In the genomic region with DNA sequence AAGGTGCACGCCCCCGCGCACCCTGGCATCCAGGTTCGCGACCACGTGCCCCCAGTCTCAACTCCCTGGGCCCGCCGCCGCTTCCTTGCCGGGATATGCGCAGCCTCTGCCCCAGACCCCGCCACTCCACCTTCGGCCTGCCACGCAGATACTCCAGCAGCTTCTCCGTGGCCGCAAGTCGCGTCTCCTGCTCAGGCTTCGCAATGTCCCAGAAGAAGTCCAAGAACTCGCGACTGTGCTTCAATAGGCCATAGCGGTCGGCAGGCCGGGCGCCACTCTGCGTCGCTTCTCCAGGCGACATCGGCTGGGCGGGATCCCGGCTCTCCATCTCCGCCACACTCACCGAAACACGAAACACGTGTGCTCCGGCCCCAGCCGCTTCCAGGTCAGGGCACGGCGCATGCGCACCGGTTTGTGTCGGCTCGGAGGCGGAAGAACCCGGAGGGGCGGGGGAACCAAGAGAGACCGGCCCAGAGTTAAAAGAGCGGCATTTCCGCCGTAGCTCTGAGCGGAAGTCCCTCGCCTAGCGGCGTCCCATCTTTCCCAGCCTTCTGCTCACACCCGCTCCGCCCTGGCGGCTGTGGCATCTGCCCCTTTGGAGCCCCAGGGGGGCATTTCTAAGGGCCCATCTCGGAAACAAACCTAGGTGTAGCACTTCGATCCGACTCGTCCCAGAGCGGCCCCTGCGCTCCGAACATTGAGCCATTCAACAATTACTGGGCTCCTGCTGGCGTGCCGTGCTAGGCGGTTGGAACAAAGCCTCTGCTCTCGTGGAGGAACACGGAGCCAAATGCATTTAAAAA, we compare ENCODE assay signal across 8 cellular contexts. TPM values are rescaled to one million over a fixed set of nuclear protein-coding genes. Genes with fewer than 3 reads are reported as not detected.
DNase-seq lines count a peak whose midpoint lies in the region; ATAC-seq and TF ChIP-seq lines count a peak whose summit lies in the region.

A gene with protein sequence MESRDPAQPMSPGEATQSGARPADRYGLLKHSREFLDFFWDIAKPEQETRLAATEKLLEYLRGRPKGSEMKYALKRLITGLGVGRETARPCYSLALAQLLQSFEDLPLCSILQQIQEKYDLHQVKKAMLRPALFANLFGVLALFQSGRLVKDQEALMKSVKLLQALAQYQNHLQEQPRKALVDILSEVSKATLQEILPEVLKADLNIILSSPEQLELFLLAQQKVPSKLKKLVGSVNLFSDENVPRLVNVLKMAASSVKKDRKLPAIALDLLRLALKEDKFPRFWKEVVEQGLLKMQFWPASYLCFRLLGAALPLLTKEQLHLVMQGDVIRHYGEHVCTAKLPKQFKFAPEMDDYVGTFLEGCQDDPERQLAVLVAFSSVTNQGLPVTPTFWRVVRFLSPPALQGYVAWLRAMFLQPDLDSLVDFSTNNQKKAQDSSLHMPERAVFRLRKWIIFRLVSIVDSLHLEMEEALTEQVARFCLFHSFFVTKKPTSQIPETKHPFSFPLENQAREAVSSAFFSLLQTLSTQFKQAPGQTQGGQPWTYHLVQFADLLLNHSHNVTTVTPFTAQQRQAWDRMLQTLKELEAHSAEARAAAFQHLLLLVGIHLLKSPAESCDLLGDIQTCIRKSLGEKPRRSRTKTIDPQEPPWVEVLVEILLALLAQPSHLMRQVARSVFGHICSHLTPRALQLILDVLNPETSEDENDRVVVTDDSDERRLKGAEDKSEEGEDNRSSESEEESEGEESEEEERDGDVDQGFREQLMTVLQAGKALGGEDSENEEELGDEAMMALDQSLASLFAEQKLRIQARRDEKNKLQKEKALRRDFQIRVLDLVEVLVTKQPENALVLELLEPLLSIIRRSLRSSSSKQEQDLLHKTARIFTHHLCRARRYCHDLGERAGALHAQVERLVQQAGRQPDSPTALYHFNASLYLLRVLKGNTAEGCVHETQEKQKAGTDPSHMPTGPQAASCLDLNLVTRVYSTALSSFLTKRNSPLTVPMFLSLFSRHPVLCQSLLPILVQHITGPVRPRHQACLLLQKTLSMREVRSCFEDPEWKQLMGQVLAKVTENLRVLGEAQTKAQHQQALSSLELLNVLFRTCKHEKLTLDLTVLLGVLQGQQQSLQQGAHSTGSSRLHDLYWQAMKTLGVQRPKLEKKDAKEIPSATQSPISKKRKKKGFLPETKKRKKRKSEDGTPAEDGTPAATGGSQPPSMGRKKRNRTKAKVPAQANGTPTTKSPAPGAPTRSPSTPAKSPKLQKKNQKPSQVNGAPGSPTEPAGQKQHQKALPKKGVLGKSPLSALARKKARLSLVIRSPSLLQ (N-terminal part only) (minus strand): TSS at position 388 of the 803 bp plus-strand sequence. CDS start 60 bp downstream, at position 328.

- DNase-seq in Kasumi-1 (lab: John Stamatoyannopoulos, UW) (peak; percentile 85 to 89), RPMI7951 (ENCODE audit: low read depth) (peak; percentile 92), fibroblast of gingiva (ENCODE audit: low read depth) (peak; percentile 95), naive B cell (peak; percentile 94)
- peak; percentile 96 for DNase-seq in activated T-helper 1 cell treated with anti-CD3 and anti-CD28 coated beads, Interleukin-12 subunit alpha, Interleukin-12 subunit beta, Interleukin-2, Interleukin-4 antibody, amounts not matched to agents 30 ng/mL and 10 ng/mL and 1 ng/mL, durations not matched to agents 14 hours and 24 hours and 36 hours (ENCODE audit: low spot score)

- no peaks in the 10 kb centered on the region for H3F3A ChIP-seq in DOHH2 (ENCODE audit: control insufficient read depth, insufficient read depth)

- H3K27me3 ChIP-seq in DOHH2 (ENCODE audit: control insufficient read depth, low read length) = no peaks in the 10 kb centered on the region

- H3K4me1 ChIP-seq in DOHH2 (ENCODE audit: control insufficient read depth, low read length) = peaks cover 20% of the 10 kb centered on the region

- H4K20me1 ChIP-seq in DOHH2 (ENCODE audit: control insufficient read depth, insufficient read depth, low read depth, low read length) = no peaks in the 10 kb centered on the region

- intact Hi-C loops in activated T-helper 1 cell treated with anti-CD3 and anti-CD28 coated beads, Interleukin-12 subunit alpha, Interleukin-12 subunit beta, Interleukin-2, Interleukin-4 antibody, amounts not matched to agents 30 ng/mL and 10 ng/mL and 1 ng/mL, durations not matched to agents 14 hours and 24 hours and 36 hours (cut with micrococcal nuclease) = loop anchor here (1.0 to 5.0 kb wide), 3 partner anchors 8 to 252 kb away; a partner anchor contains a TSS

- peak within 1 kb of the TSS; percentile 94 for H3K4me3 ChIP-seq in DOHH2 (ENCODE audit: low read length)

- peaks cover 29% of the 10 kb centered on the region for H3K4me1 Mint-ChIP-seq in activated T-helper 1 cell treated with anti-CD3 and anti-CD28 coated beads, Interleukin-12 subunit alpha, Interleukin-12 subunit beta, Interleukin-2, Interleukin-4 antibody, amounts not matched to agents 30 ng/mL and 10 ng/mL and 1 ng/mL, durations not matched to agents 14 hours and 24 hours and 36 hours (ENCODE audit: low read depth)
- H3K4me1 Mint-ChIP-seq in naive B cell = peaks cover 27 to 30% (median 29%) of the 10 kb centered on the region in 3 donors
- H3K4me1 Mint-ChIP-seq in stimulated activated memory B cell treated with anti-CD40 and anti-IgM and Interleukin-4, amounts not matched to agents 10 μg/mL and 1 μg/mL and 100 μg/mL, for 72 hours = peaks cover 37% of the 10 kb centered on the region

- peaks cover 30% of the 10 kb centered on the region for H3K36me3 Mint-ChIP-seq in activated T-helper 1 cell treated with anti-CD3 and anti-CD28 coated beads, Interleukin-12 subunit alpha, Interleukin-12 subunit beta, Interleukin-2, Interleukin-4 antibody, amounts not matched to agents 30 ng/mL and 10 ng/mL and 1 ng/mL, durations not matched to agents 14 hours and 24 hours and 36 hours (ENCODE audit: low read depth)
- H3K36me3 Mint-ChIP-seq in naive B cell = peaks cover 0 to 5% of the 10 kb centered on the region in 2 donors
- peaks cover 20% of the 10 kb centered on the region for H3K36me3 Mint-ChIP-seq in stimulated activated memory B cell treated with anti-CD40 and anti-IgM and Interleukin-4, amounts not matched to agents 10 μg/mL and 1 μg/mL and 100 μg/mL, for 72 hours

- peaks cover 49% of the 10 kb centered on the region for H3K36me3 ChIP-seq in DOHH2 (ENCODE audit: control insufficient read depth, low read length)

- H3K79me2 ChIP-seq in DOHH2 (ENCODE audit: control insufficient read depth, low read length) = peaks cover 54% of the 10 kb centered on the region

- H3K9me3 ChIP-seq in DOHH2 (ENCODE audit: control insufficient read depth, insufficient read depth, low read length) = no peaks in the 10 kb centered on the region

- peak within 1 kb of the TSS; percentile 94 for H3K4me3 Mint-ChIP-seq in activated T-helper 1 cell treated with anti-CD3 and anti-CD28 coated beads, Interleukin-12 subunit alpha, Interleukin-12 subunit beta, Interleukin-2, Interleukin-4 antibody, amounts not matched to agents 30 ng/mL and 10 ng/mL and 1 ng/mL, durations not matched to agents 14 hours and 24 hours and 36 hours
- H3K4me3 Mint-ChIP-seq in naive B cell = peak within 1 kb of the TSS; percentile 89 to 98 (median 96)
- H3K4me3 Mint-ChIP-seq in stimulated activated memory B cell treated with anti-CD40 and anti-IgM and Interleukin-4, amounts not matched to agents 10 μg/mL and 1 μg/mL and 100 μg/mL, for 72 hours = peak within 1 kb of the TSS; percentile 97

- ATAC-seq in GM21825 (IDR thresholded peaks at IDR 0.05; ENCODE audit: unreplicated experiment) (peak; percentile 72), naive B cell (ENCODE audit: low read depth in 2 of 2) (peak; percentile 94 to 95)
- peak; percentile 96 for ATAC-seq in stimulated activated memory B cell treated with anti-CD40 and anti-IgM and Interleukin-4, amounts not matched to agents 10 μg/mL and 1 μg/mL and 100 μg/mL, for 72 hours

- H3K27ac ChIP-seq in DOHH2 (ENCODE audit: low read depth, low read length) = peak within 1 kb of the TSS; percentile 51

- no peaks in the 10 kb centered on the region for H3K9me2 ChIP-seq in DOHH2 (replicated peaks; ENCODE audit: control insufficient read depth, low read length)

- TF ChIP-seq CTCF in DOHH2 (IDR thresholded peaks at IDR 0.05; ENCODE audit: low read depth, low read length, poor library complexity, severe bottlenecking) = no peak

- H3K27me3 Mint-ChIP-seq in activated T-helper 1 cell treated with anti-CD3 and anti-CD28 coated beads, Interleukin-12 subunit alpha, Interleukin-12 subunit beta, Interleukin-2, Interleukin-4 antibody, amounts not matched to agents 30 ng/mL and 10 ng/mL and 1 ng/mL, durations not matched to agents 14 hours and 24 hours and 36 hours (ENCODE audit: insufficient read depth) = no peaks in the 10 kb centered on the region
- no peaks in the 10 kb centered on the region for H3K27me3 Mint-ChIP-seq in naive B cell
- H3K27me3 Mint-ChIP-seq in stimulated activated memory B cell treated with anti-CD40 and anti-IgM and Interleukin-4, amounts not matched to agents 10 μg/mL and 1 μg/mL and 100 μg/mL, for 72 hours = no peaks in the 10 kb centered on the region

- H3K4me2 ChIP-seq in DOHH2 (ENCODE audit: low read length) = peak within 1 kb of the TSS; percentile 79

- H3K27ac Mint-ChIP-seq in activated T-helper 1 cell treated with anti-CD3 and anti-CD28 coated beads, Interleukin-12 subunit alpha, Interleukin-12 subunit beta, Interleukin-2, Interleukin-4 antibody, amounts not matched to agents 30 ng/mL and 10 ng/mL and 1 ng/mL, durations not matched to agents 14 hours and 24 hours and 36 hours = peak within 1 kb of the TSS; percentile 93
- peak within 1 kb of the TSS; percentile 93 to 99 (median 96) for H3K27ac Mint-ChIP-seq in naive B cell
- peak within 1 kb of the TSS; percentile 94 for H3K27ac Mint-ChIP-seq in stimulated activated memory B cell treated with anti-CD40 and anti-IgM and Interleukin-4, amounts not matched to agents 10 μg/mL and 1 μg/mL and 100 μg/mL, for 72 hours

- H3K9me3 Mint-ChIP-seq in activated T-helper 1 cell treated with anti-CD3 and anti-CD28 coated beads, Interleukin-12 subunit alpha, Interleukin-12 subunit beta, Interleukin-2, Interleukin-4 antibody, amounts not matched to agents 30 ng/mL and 10 ng/mL and 1 ng/mL, durations not matched to agents 14 hours and 24 hours and 36 hours = no peaks in the 10 kb centered on the region
- H3K9me3 Mint-ChIP-seq in naive B cell = no peaks in the 10 kb centered on the region
- no peaks in the 10 kb centered on the region for H3K9me3 Mint-ChIP-seq in stimulated activated memory B cell treated with anti-CD40 and anti-IgM and Interleukin-4, amounts not matched to agents 10 μg/mL and 1 μg/mL and 100 μg/mL, for 72 hours

RNA-seq across cellular contexts. Expression of the gene that starts here (rescaled TPM):
- total RNA-seq in RPMI7951 (2014; rRNA removed; shearing (Covaris generic)) = 25.3 and 28.1 TPM in 2 replicates
- 186 and 195 TPM in 2 replicates for total RNA-seq in activated T-helper 1 cell treated with anti-CD3 and anti-CD28 coated beads, Interleukin-12 subunit alpha, Interleukin-12 subunit beta, Interleukin-2, Interleukin-4 antibody, amounts not matched to agents 30 ng/mL and 10 ng/mL and 1 ng/mL, durations not matched to agents 14 hours and 24 hours and 36 hours
- polyA plus RNA-seq in naive B cell (ENCODE audit: low read depth in 6 of 6) = 10 to 100 TPM in 5 of 6 donors, under 1 TPM in 1; 0.24 to 28.7 (median 13.4) TPM

Comparison
In these comparisons a context has a peak if more than half of its experiments do, and no peak if none do; other contexts are left out.
1. Peak in every context shown above with its lines: DNase-seq, ATAC-seq, H3K4me3 ChIP-seq and H3K27ac ChIP-seq.